Comparison of ENCODE assay signal across 9 cellular contexts in the genomic region with DNA sequence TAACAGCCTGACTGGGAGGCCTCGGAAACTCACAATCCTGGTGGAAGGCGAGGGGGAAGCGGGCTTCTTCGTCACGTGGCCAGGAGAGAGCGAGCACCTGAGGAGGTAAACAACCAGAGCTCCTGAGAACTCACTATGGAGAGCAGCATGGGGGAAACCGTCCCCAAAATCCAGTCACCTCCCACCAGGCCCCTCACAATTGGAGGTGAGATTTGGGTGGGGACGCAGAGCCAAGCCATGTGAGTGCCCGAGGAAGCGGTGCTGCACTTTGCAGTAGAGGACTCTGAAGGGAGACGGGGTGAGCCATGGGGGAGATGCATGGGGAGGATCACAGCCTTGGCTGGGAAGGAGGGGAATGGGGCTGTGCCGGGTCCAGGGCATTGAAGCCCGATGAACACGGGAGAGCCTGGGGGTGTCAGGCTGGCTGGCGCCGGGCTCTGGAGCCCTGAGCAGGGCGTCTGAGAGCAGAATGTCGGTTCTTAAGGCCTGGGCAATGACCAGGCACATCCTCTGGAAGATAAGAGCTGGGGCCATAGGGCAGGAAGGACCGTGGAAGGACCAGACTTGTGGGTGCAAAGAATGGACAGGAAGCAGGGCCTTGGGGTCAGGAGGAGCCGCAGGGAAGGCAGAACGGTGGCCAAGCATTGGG.
"Had no signal": no experiment of that assay in that cellular context is flagged by ENCODE, and none has a peak within 500 bp of the region (broad histone marks: within the 10 kb centered on the region; RNA-seq: fewer than 3 reads in every experiment).

No MANE protein-coding gene starts in this region.

- H2AFZ ChIP-seq: GM23248 had no signal

- H3K36me3 Mint-ChIP-seq: IgD-negative memory B cell had no signal

- H3K4me1 Mint-ChIP-seq: IgD-negative memory B cell had no signal

- ATAC-seq: HepG2 had no signal

- H3K4me3 Mint-ChIP-seq: H9, IgD-negative memory B cell had no signal

- H3K9ac ChIP-seq: GM23248 had no signal

- DNase-seq: GM23248, H9, HCEC 1CT, KG1 had no signal

- FAIRE-seq: H1, H54, HepG2 had no signal

- H3K27ac ChIP-seq: GM23248, HL-60 had no signal

- H3K27me3 Mint-ChIP-seq: IgD-negative memory B cell had no signal

- H3K27ac Mint-ChIP-seq: IgD-negative memory B cell had no signal

- H3K4me3 ChIP-seq: GM23248 had no signal
